2 cellular contexts compared by ENCODE assay signal in genomic region chr16:4461250-4462085, GRCh38.
TF ChIP-seq lines count a peak whose summit lies in the region.

No MANE protein-coding gene starts in this region.

TF ChIP-seq in A549, 52 proteins besides CTCF, POLR2A, EP300 and RAD21 (continued from another document):
- no peak for TF ChIP-seq EHMT2 (IDR thresholded peaks at IDR 0.05; ENCODE audit: low read depth)
- TF ChIP-seq MYC (IDR thresholded peaks at IDR 0.05; ENCODE audit: borderline replicate concordance, low read length): no peak
- no peak for TF ChIP-seq ZSCAN20 (CRISPR knock-in tag; IDR thresholded peaks at IDR 0.05)
- TF ChIP-seq SREBF2 (IDR thresholded peaks at IDR 0.05): no peak
- TF ChIP-seq HES2 (IDR thresholded peaks at IDR 0.05): no peak
- TF ChIP-seq RARB (CRISPR knock-in tag; IDR thresholded peaks at IDR 0.05): no peak

TF ChIP-seq in GM23338, 12 proteins besides CTCF, POLR2A, EP300 and RAD21 (continued from another document):
- TF ChIP-seq ZNF462 (CRISPR knock-in tag; IDR thresholded peaks at IDR 0.05) (no peak), REST (IDR thresholded peaks at IDR 0.05; ENCODE audit: unreplicated experiment) (no peak), ZNF114 (CRISPR knock-in tag; IDR thresholded peaks at IDR 0.05) (no peak), STAT1 (IDR thresholded peaks at IDR 0.05; ENCODE audit: unreplicated experiment) (no peak)
